ENCODE assay signal across 1 cellular context in genomic region chr2:74533464-74533863, GRCh38.
TF ChIP-seq lines count a peak whose summit lies in the region.

No MANE protein-coding gene starts in this region.

TF ChIP-seq in HepG2, 621 proteins besides CTCF, POLR2A, EP300 and RAD21:
- peak; percentile 15; the same call in 1 of the 2 replicates for TF ChIP-seq POLR2AphosphoS5 (IDR thresholded peaks at IDR 0.05; ENCODE audit: low read depth, low read length)
- no peak for TF ChIP-seq HMGXB4 (CRISPR knock-in tag; IDR thresholded peaks at IDR 0.05; ENCODE audit: borderline replicate concordance in 1 of 2, low read depth in 1 of 2)
TF ChIP-seq in HepG2: peak in this region for 1.
